In the genomic region with DNA sequence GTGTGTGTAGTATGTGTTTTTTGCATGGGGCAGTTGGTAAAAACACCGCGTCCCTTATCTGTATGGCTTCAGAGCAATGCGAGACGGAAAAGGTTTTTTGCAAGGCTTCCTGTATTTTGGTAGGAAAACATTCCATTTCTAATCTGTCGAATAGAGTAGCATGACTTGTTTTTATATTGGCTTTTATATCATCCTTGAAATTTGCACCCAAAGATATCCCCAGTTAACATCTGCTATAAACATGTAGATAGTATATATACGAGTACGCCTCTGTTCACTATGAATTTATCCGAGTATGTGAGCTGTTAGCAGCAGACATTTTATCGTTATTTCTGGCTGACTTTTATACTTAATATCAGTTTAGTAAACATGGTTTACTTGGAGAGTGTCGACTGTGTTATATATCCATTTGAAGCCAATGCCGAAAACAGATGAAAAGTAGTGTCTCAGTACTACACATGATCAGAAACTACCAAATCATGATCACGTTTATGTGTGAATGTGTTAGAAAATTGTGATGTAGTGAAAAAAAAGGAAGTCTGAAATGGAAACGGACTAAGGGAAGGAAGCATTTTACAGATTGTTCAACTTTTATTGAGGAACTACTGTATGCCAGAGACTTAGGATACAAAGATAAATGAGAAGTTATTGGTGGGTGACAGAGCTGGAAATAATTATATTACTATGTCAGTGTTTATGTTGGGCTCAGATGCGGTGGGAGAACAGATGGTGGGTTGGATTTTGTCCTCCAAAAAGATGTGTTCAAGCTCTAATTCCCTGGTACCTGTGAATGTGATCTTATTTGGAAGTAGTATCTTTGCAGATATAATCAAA, we compare ENCODE assay signal across 8 cellular contexts. TPM values are rescaled to one million over a fixed set of nuclear protein-coding genes. Genes with fewer than 3 reads are reported as not detected.
DNase-seq lines count a peak whose midpoint lies in the region; ATAC-seq and TF ChIP-seq lines count a peak whose summit lies in the region.

No MANE protein-coding gene starts in this region.

- H3K27me3 Mint-ChIP-seq in GM23338 (ENCODE audit: insufficient read depth, low read depth, poor library complexity): peaks cover 3% of the 10 kb centered on the region

- no peaks in the 10 kb centered on the region for H4K20me1 ChIP-seq in GM23338 (replicated peaks; ENCODE audit: insufficient read depth)

- H3K27me3 ChIP-seq in GM23338 (ENCODE audit: insufficient read depth): no peaks in the 10 kb centered on the region
- no peaks in the 10 kb centered on the region for H3K27me3 ChIP-seq in Peyer's patch

- H3K36me3 ChIP-seq in GM23338 (ENCODE audit: insufficient read depth) (no peaks in the 10 kb centered on the region), Peyer's patch (peaks cover 0 to 12% (median 5%) of the 10 kb centered on the region in 3 donors)

- H3K27ac ChIP-seq in GM23338 (ENCODE audit: low read depth): peak overlapping the region; percentile 98
- H3K27ac ChIP-seq in Peyer's patch: peak overlapping the region; percentile 81 to 95 (median 88)
- peak overlapping the region; percentile 83 to 100 (median 97) for H3K27ac ChIP-seq in skin epidermis

- no peak overlapping the region for H3K4me3 Mint-ChIP-seq in GM23338

- H3K27ac Mint-ChIP-seq in GM23338: no peak overlapping the region

- TF ChIP-seq CTCF in GM23338 (conservative IDR thresholded peaks at IDR 0.05; ENCODE audit: low read depth in 2 of 2): no peak
- no peak for TF ChIP-seq CTCF in Peyer's patch (IDR thresholded peaks at IDR 0.05)
- TF ChIP-seq CTCF in fibroblast of pulmonary artery (IDR thresholded peaks at IDR 0.05; ENCODE audit: low read length, missing control alignments): no peak

- H3K36me3 Mint-ChIP-seq in GM23338 (ENCODE audit: low read depth): peaks cover 13% of the 10 kb centered on the region

- peaks cover 6% of the 10 kb centered on the region; the same call in 1 of the 3 replicates for H3K9me3 Mint-ChIP-seq in GM23338

- no peaks in the 10 kb centered on the region for H3K9me3 ChIP-seq in Peyer's patch

- H3K4me1 ChIP-seq in GM23338 (ENCODE audit: insufficient read depth) (peaks cover 43% of the 10 kb centered on the region), Peyer's patch (peaks cover 0 to 20% (median 0%) of the 10 kb centered on the region in 4 donors)

- H3F3A ChIP-seq in GM23338 (replicated peaks; ENCODE audit: low read depth): peaks cover 11% of the 10 kb centered on the region; the same call in 1 of the 2 replicates

- H3K4me1 Mint-ChIP-seq in GM23338: peaks cover 43% of the 10 kb centered on the region

- H2AFZ ChIP-seq in GM23338: peak overlapping the region; percentile 26; the same call in 1 of the 2 replicates

- H3K4me3 ChIP-seq in GM23338: peak overlapping the region; percentile 82
- H3K4me3 ChIP-seq in Peyer's patch: peak overlapping the region; percentile 58 to 86 (median 59)
- peak overlapping the region; percentile 89 for H3K4me3 ChIP-seq in fibroblast of pulmonary artery (replicated peaks; ENCODE audit: low read depth, low read length)
- H3K4me3 ChIP-seq in skin epidermis: peak overlapping the region; percentile 44 to 86 (median 66)

- H3K4me2 ChIP-seq in GM23338: peak overlapping the region; percentile 86

- H3K79me2 ChIP-seq in GM23338 (replicated peaks; ENCODE audit: insufficient read depth): peaks cover 42% of the 10 kb centered on the region

- TF ChIP-seq POLR2A in Peyer's patch (IDR thresholded peaks at IDR 0.05): no peak

- DNase-seq in GM23338 (ENCODE audit: low spot score) (no peak), Peyer's patch (no peak), fibroblast of pulmonary artery (ENCODE audit: low read depth) (peak; percentile 70), GM19240 (ENCODE audit: insufficient read length, low spot score) (no peak), AG20443 (ENCODE audit: low spot score) (no peak), OCI-M2 (lab: John Stamatoyannopoulos, UW; ENCODE audit: unreplicated experiment) (no peak), NCI-H446 treated with DMSO at 0.1 percent for 48 hours (lab: John Stamatoyannopoulos, UW) (no peak)

- ATAC-seq in GM23338: no peak

- H3K9me2 ChIP-seq in GM23338 (ENCODE audit: insufficient read depth): no peaks in the 10 kb centered on the region

TF ChIP-seq in GM23338, 12 proteins besides CTCF, POLR2A, EP300 and RAD21:
- TF ChIP-seq POLR2AphosphoS5 (IDR thresholded peaks at IDR 0.05; ENCODE audit: low read depth): no peak
- no peak for TF ChIP-seq NANOG (IDR thresholded peaks at IDR 0.05; ENCODE audit: borderline replicate concordance)
- TF ChIP-seq EZH2phosphoT487 (IDR thresholded peaks at IDR 0.05; ENCODE audit: unreplicated experiment): no peak
- TF ChIP-seq, protein P1, sequence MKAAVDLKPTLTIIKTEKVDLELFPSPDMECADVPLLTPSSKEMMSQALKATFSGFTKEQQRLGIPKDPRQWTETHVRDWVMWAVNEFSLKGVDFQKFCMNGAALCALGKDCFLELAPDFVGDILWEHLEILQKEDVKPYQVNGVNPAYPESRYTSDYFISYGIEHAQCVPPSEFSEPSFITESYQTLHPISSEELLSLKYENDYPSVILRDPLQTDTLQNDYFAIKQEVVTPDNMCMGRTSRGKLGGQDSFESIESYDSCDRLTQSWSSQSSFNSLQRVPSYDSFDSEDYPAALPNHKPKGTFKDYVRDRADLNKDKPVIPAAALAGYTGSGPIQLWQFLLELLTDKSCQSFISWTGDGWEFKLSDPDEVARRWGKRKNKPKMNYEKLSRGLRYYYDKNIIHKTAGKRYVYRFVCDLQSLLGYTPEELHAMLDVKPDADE (IDR thresholded peaks at IDR 0.05): no peak

RNA-seq across cellular contexts. Expression of gene LEPR, which starts 1.1 kb away (rescaled TPM):
- total RNA-seq in GM23338 (2014; rRNA removed; shearing (Covaris generic)): 3.8 and 4.7 TPM in 2 replicates
- 1.5 and 2.1 TPM in 2 replicates for polyA plus RNA-seq in GM23338 (2016; fragmentation: Nextera tagmentation; extraction: Ambion mirVana)
- total RNA-seq in Peyer's patch: 10 to 100 TPM in 2 of 4 donors, 1 to 10 TPM in 2; 4.1 to 22.0 (median 9.9) TPM

RNA-seq across cellular contexts. Expression of gene LEPROT, which starts 1.1 kb away (rescaled TPM):
- total RNA-seq in GM23338 (2014; rRNA removed; shearing (Covaris generic)): 22.9 and 26.7 TPM in 2 replicates
- polyA plus RNA-seq in GM23338 (2016; fragmentation: Nextera tagmentation; extraction: Ambion mirVana): 19.3 and 24.9 TPM in 2 replicates
- 10 to 100 TPM; 19.8 to 52.5 (median 40.3) TPM for total RNA-seq in Peyer's patch
